17 cellular contexts compared by ENCODE assay signal in the genomic region with DNA sequence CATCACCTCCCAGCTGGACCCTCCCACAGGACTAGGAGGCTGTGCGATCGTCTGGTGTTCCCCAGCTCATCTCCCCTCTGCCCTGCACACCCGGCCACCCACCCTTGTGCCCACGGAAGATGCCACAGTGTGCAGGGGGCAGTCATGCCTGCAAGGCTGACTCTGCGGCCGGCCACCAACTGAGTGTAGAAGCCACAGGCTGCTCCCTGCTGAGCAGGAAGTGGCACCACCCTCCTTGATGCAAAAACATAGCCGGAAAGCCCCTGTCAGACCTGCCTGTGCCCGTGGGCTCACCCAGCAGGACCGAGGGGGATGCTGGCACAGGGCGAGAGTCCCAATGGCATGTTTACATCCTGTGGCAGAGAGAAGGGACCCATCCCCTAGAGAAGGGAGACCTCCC. TPM values are rescaled to one million over a fixed set of nuclear protein-coding genes. Genes with fewer than 3 reads are reported as not detected.
DNase-seq lines count a peak whose midpoint lies in the region; ATAC-seq and TF ChIP-seq lines count a peak whose summit lies in the region.
"Had no signal": no experiment of that assay in that cellular context is flagged by ENCODE, and none has a peak within 500 bp of the region (broad histone marks: within the 10 kb centered on the region; RNA-seq: fewer than 3 reads in every experiment).

No MANE protein-coding gene starts in this region.

- H3K56ac ChIP-seq in mesendoderm (ENCODE audit: low read length): no peak overlapping the region

- H3K79me2 ChIP-seq in mesendoderm (ENCODE audit: control insufficient read depth, insufficient read depth, low read length): no peaks in the 10 kb centered on the region

- TF ChIP-seq POLR2A in Peyer's patch (IDR thresholded peaks at IDR 0.05): no peak

- no peak overlapping the region for H2BK120ac ChIP-seq in mesendoderm (ENCODE audit: low read depth, low read length)

- no peak for TF ChIP-seq CTCF in Peyer's patch (IDR thresholded peaks at IDR 0.05)
- no peak for TF ChIP-seq CTCF in GM13976 (IDR thresholded peaks at IDR 0.05; ENCODE audit: borderline replicate concordance, control extremely low read depth, extremely low read depth, insufficient read depth, missing control alignments)

- no peak overlapping the region for H2BK15ac ChIP-seq in mesendoderm (replicated peaks; ENCODE audit: low read depth)

- H3K9ac ChIP-seq in mesendoderm (ENCODE audit: low read length): no peak overlapping the region

- H2BK5ac ChIP-seq in mesendoderm (ENCODE audit: low read length): no peak overlapping the region

- WGBS in mesendoderm (ENCODE audit: extremely low coverage, insufficient coverage, low lambda C conversion rate): no CpG with 5 or more reads among the region's 10 CpGs

- H3K4me3 Mint-ChIP-seq in T-helper 17 cell: peak overlapping the region; percentile 63
- H3K4me3 Mint-ChIP-seq: activated naive CD4-positive, alpha-beta T cell treated with anti-CD3 and anti-CD28 coated beads, Interleukin-2, amount 50 U/mL, for 24 hours; mesothelial cell of epicardium had no signal

- peak; percentile 75 for ATAC-seq in GM18907 (IDR thresholded peaks at IDR 0.05; ENCODE audit: unreplicated experiment)
- ATAC-seq in T-helper 17 cell: peak; percentile 71
- ATAC-seq: gastroesophageal sphincter had no signal

- no peak overlapping the region for H4K8ac ChIP-seq in mesendoderm (ENCODE audit: low read depth, low read length)

- no peak overlapping the region for H2AK5ac ChIP-seq in mesendoderm (ENCODE audit: low read length)

- H3K4me2 ChIP-seq in mesendoderm (ENCODE audit: low read length): no peak overlapping the region

- H3K27me3 Mint-ChIP-seq in T-helper 17 cell: peaks cover 28% of the 10 kb centered on the region

- no peak overlapping the region for H3K27ac ChIP-seq in mesendoderm (ENCODE audit: low read depth, low read length)
- H3K27ac ChIP-seq in Peyer's patch: no peak overlapping the region
- H3K27ac ChIP-seq: gastroesophageal sphincter, tibial nerve had no signal

- H3K4me1 Mint-ChIP-seq in T-helper 17 cell: peaks cover 10% of the 10 kb centered on the region
- H3K4me1 Mint-ChIP-seq: activated naive CD4-positive, alpha-beta T cell treated with anti-CD3 and anti-CD28 coated beads, Interleukin-2, amount 50 U/mL, for 24 hours; mesothelial cell of epicardium had no signal

- H4K5ac ChIP-seq in mesendoderm (ENCODE audit: low read length): no peak overlapping the region

- DNase-seq in 8988T (peak; percentile 79), T-helper 17 cell (no peak), myocyte (ENCODE audit: low read depth) (peak; percentile 48), mesendoderm (no peak), Peyer's patch (no peak), NAMALWA (ENCODE audit: low spot score) (no peak), GM13976 (ENCODE audit: low spot score) (no peak)
- DNase-seq: activated CD4-positive, alpha-beta T cell treated with anti-CD3 and anti-CD28 coated beads, Interleukin-2, amount 50 U/mL, for 4 hours; central memory CD4-positive, alpha-beta T cell; NCI-H1048; NCI-H345; T-helper 9 cell had no signal

- H3K4me1 ChIP-seq in mesendoderm (ENCODE audit: control insufficient read depth, low read depth, low read length): no peaks in the 10 kb centered on the region
- H3K4me1 ChIP-seq in Peyer's patch: peaks cover 0 to 20% (median 5%) of the 10 kb centered on the region in 4 donors

- no peaks in the 10 kb centered on the region for H3K9me3 ChIP-seq in T-helper 17 cell (ENCODE audit: control insufficient read depth, low read length, poor library complexity, severe bottlenecking)
- peaks cover 0 to 4% (median 2%) of the 10 kb centered on the region in 4 donors for H3K9me3 ChIP-seq in Peyer's patch

- H3K23ac ChIP-seq in mesendoderm (ENCODE audit: low read length): no peak overlapping the region

- no peaks in the 10 kb centered on the region for H3K36me3 ChIP-seq in mesendoderm (ENCODE audit: control insufficient read depth, insufficient read depth, low read length)
- no peaks in the 10 kb centered on the region for H3K36me3 ChIP-seq in Peyer's patch
- H3K36me3 ChIP-seq: gastroesophageal sphincter, tibial nerve had no signal

- no peak overlapping the region for H3K27ac Mint-ChIP-seq in T-helper 17 cell
- H3K27ac Mint-ChIP-seq: activated naive CD4-positive, alpha-beta T cell treated with anti-CD3 and anti-CD28 coated beads, Interleukin-2, amount 50 U/mL, for 24 hours; mesothelial cell of epicardium had no signal

- no peak overlapping the region for H3K4me3 ChIP-seq in mesendoderm (ENCODE audit: low read length)
- H3K4me3 ChIP-seq in Peyer's patch: no peak overlapping the region
- H3K4me3 ChIP-seq: gastroesophageal sphincter, tibial nerve had no signal

- H3K36me3 Mint-ChIP-seq in T-helper 17 cell (ENCODE audit: low read depth): peaks cover 3% of the 10 kb centered on the region
- H3K36me3 Mint-ChIP-seq: activated naive CD4-positive, alpha-beta T cell treated with anti-CD3 and anti-CD28 coated beads, Interleukin-2, amount 50 U/mL, for 24 hours; mesothelial cell of epicardium had no signal

- H3K4ac ChIP-seq in mesendoderm (ENCODE audit: low read depth, low read length): no peak overlapping the region

- in situ Hi-C loops in GM13976 (cut with MboI; ENCODE audit: low sequenced_read_pairs, unreplicated experiment): no loop called here

- H3K18ac ChIP-seq in mesendoderm (ENCODE audit: low read length): no peak overlapping the region

- peaks cover 8% of the 10 kb centered on the region for H3K27me3 ChIP-seq in mesendoderm (ENCODE audit: insufficient read depth, low read length, poor library complexity)
- peaks cover 0 to 19% of the 10 kb centered on the region in 2 donors for H3K27me3 ChIP-seq in Peyer's patch

- no peaks in the 10 kb centered on the region for H3K79me1 ChIP-seq in mesendoderm (ENCODE audit: low read length)

RNA-seq across cellular contexts. Expression of a gene that starts 40.3 kb away (rescaled TPM):
- total RNA-seq in T-helper 17 cell (10 to 100 TPM; 36.6 to 88.0 TPM), myocyte (38.0 and 77.2 TPM in 2 replicates), Peyer's patch (100 to 1,000 TPM in 3 of 4 donors, 10 to 100 TPM in 1; 87.2 to 182 (median 116) TPM)
- polyA plus RNA-seq in myocyte (2012): 77.6 TPM
- 8.6 TPM for polyA plus RNA-seq in mesendoderm (2013, experiment 1 of 2)
- polyA plus RNA-seq in mesendoderm (2013, experiment 2 of 2): 8.4 TPM

RNA-seq across cellular contexts. Expression of a gene that starts 49.2 kb away (rescaled TPM):
- not detected for total RNA-seq in T-helper 17 cell
- total RNA-seq in myocyte: 0.31 TPM in 1 of 2 replicates, not detected in the other
- polyA plus RNA-seq in myocyte (2012): not detected
- polyA plus RNA-seq in mesendoderm (2013, experiment 1 of 2): not detected
- polyA plus RNA-seq in mesendoderm (2013, experiment 2 of 2): not detected
- total RNA-seq in Peyer's patch: 100 to 1,000 TPM in 3 of 4 donors, 1 to 10 TPM in 1; 9.9 to 934 (median 516) TPM
- total RNA-seq: gastroesophageal sphincter, mesothelial cell of epicardium had no signal

Comparison
In these comparisons a context has a peak if more than half of its experiments do, and no peak if none do; other contexts are left out.
1. DNase-seq: peak in 8988T (single experiment) and myocyte (single experiment); none in T-helper 17 cell (0 of 3), mesendoderm (single experiment), Peyer's patch (0 of 3), NAMALWA (single experiment) and GM13976 (single experiment).